ENCODE assay signal across 9 cellular contexts in genomic region chr19:38932425-38933179, GRCh38. TPM values are rescaled to one million over a fixed set of nuclear protein-coding genes. Genes with fewer than 3 reads are reported as not detected.
A peak's percentile ranks its signal among the peaks of the same experiment; 100 is the strongest.
DNase-seq lines count a peak whose midpoint lies in the region; ATAC-seq and TF ChIP-seq lines count a peak whose summit lies in the region.
"Had no signal": no experiment of that assay in that cellular context is flagged by ENCODE, and none has a peak within 500 bp of the region (broad histone marks: within the 10 kb centered on the region; RNA-seq: fewer than 3 reads in every experiment).

No MANE protein-coding gene starts in this region.

- CTCF ChIA-PET in CD4-positive, alpha-beta T cell (lab: Charles Lee) = no interaction called here

- peak overlapping the region; percentile 67 for H3K27ac Mint-ChIP-seq in CD4-positive, alpha-beta T cell

- H3F3A ChIP-seq in GM23248 (ENCODE audit: insufficient read depth) (no peaks in the 10 kb centered on the region), smooth muscle cell (ENCODE audit: low read depth) (no peaks in the 10 kb centered on the region)

- no peak overlapping the region for H3K9ac ChIP-seq in GM23248
- H3K9ac ChIP-seq in smooth muscle cell (ENCODE audit: low read depth) = no peak overlapping the region

- H3K4me1 Mint-ChIP-seq in CD4-positive, alpha-beta T cell (ENCODE audit: low read depth) = peaks cover 39% of the 10 kb centered on the region

- ATAC-seq in CD4-positive, alpha-beta T cell (ENCODE audit: poor library complexity) = no peak
- ATAC-seq in HG03565 (IDR thresholded peaks at IDR 0.05; ENCODE audit: unreplicated experiment) = no peak
- ATAC-seq: left colon had no signal

- H2AFZ ChIP-seq in GM23248 (no peak overlapping the region), smooth muscle cell (ENCODE audit: low read depth) (no peak overlapping the region)

- TF ChIP-seq CTCF in CD4-positive, alpha-beta T cell (IDR thresholded peaks at IDR 0.05) = peak; percentile 41
- TF ChIP-seq CTCF in smooth muscle cell (IDR thresholded peaks at IDR 0.05; ENCODE audit: borderline replicate concordance, insufficient read depth, poor library complexity, severe bottlenecking) = peak; percentile 25

- POLR2A ChIA-PET in CD4-positive, alpha-beta T cell (lab: Charles Lee) = interaction anchor here (1.0 to 1.4 kb wide), 2 partner anchors 8 to 33 kb away, joined by 3 read pairs; partner anchors contain the start of genes NFKBIB and SIRT2

- H4K20me1 ChIP-seq in GM23248 (ENCODE audit: insufficient read depth) = no peaks in the 10 kb centered on the region
- no peaks in the 10 kb centered on the region for H4K20me1 ChIP-seq in smooth muscle cell (ENCODE audit: low read depth)

- peaks cover 38% of the 10 kb centered on the region for H3K36me3 Mint-ChIP-seq in CD4-positive, alpha-beta T cell (ENCODE audit: low read depth)

- no peak for TF ChIP-seq POLR2A in erythroblast (IDR thresholded peaks at IDR 0.05; ENCODE audit: low read length)

- intact Hi-C loops in CD4-positive, alpha-beta T cell (cut with DNase I, micrococcal nuclease) = loop anchor here (5.0 to 10.0 kb wide), 3 partner anchors 295 to 1028 kb away; partner anchors contain the start of genes EIF3K (in 1 of the 2), MAP4K1 (in 1 of the 2), SIPA1L3 (in 1 of the 2) and WDR87 (in 1 of the 2)

- no peaks in the 10 kb centered on the region for H3K27me3 Mint-ChIP-seq in CD4-positive, alpha-beta T cell

- peaks cover 5% of the 10 kb centered on the region for H3K9me3 ChIP-seq in CD4-positive, alpha-beta T cell (ENCODE audit: control insufficient read depth, low read length)
- no peaks in the 10 kb centered on the region for H3K9me3 ChIP-seq in GM23248 (ENCODE audit: low read depth)
- no peaks in the 10 kb centered on the region for H3K9me3 ChIP-seq in smooth muscle cell (replicated peaks; ENCODE audit: low read depth)

- H3K4me1 ChIP-seq in GM23248 (ENCODE audit: insufficient read depth) = peaks cover 12% of the 10 kb centered on the region; the same call in 1 of the 2 replicates
- H3K4me1 ChIP-seq in smooth muscle cell (ENCODE audit: low read depth) = peaks cover 4% of the 10 kb centered on the region

- DNase-seq in CD4-positive, alpha-beta T cell = peak in 3 of 10 experiments; percentile 9 to 19 (median 16)
- DNase-seq in GM23248 = peak; percentile 65
- DNase-seq in T1000 (lab: John Stamatoyannopoulos, UW) = peak; percentile 14
- DNase-seq in erythroblast (lab: John Stamatoyannopoulos, UW) = peak; percentile 76 to 78
- DNase-seq in smooth muscle cell (lab: John Stamatoyannopoulos, UW; ENCODE audit: unreplicated experiment) = no peak
- DNase-seq in GM19240 (ENCODE audit: insufficient read length, low spot score) = no peak
- DNase-seq in epidermal melanocyte (ENCODE audit: insufficient read length, low spot score) = no peak

- no peaks in the 10 kb centered on the region for H3K9me3 Mint-ChIP-seq in CD4-positive, alpha-beta T cell

- H3K27me3 ChIP-seq in CD4-positive, alpha-beta T cell (ENCODE audit: control insufficient read depth, insufficient read depth, low read length) = no peaks in the 10 kb centered on the region
- H3K27me3 ChIP-seq in GM23248 (replicated peaks; ENCODE audit: insufficient read depth) = no peaks in the 10 kb centered on the region
- no peaks in the 10 kb centered on the region for H3K27me3 ChIP-seq in smooth muscle cell (ENCODE audit: low read depth)

- peak overlapping the region; percentile 45 for H3K4me3 Mint-ChIP-seq in CD4-positive, alpha-beta T cell

- H3K36me3 ChIP-seq in GM23248 (ENCODE audit: low read depth) (no peaks in the 10 kb centered on the region), smooth muscle cell (ENCODE audit: low read depth) (no peaks in the 10 kb centered on the region)

- H3K79me2 ChIP-seq in GM23248 (ENCODE audit: insufficient read depth) (peaks cover 53% of the 10 kb centered on the region), smooth muscle cell (ENCODE audit: low read depth) (peaks cover 30% of the 10 kb centered on the region)

- in situ Hi-C loops in GM23248 (cut with MboI) = no loop called here

- H3K4me3 ChIP-seq in GM23248 (no peak overlapping the region), smooth muscle cell (no peak overlapping the region)

- WGBS in GM23248 (ENCODE audit: low coverage in 1 of 2, low lambda C conversion rate in 2 of 2, missing lambda C conversion rate in 2 of 2), 2 experiments = 88 to 90% methylated on average over 29 of the region's 29 CpGs
- WGBS in smooth muscle cell (ENCODE audit: low lambda C conversion rate) = 97% methylated on average over 29 of the region's 29 CpGs

- no peaks in the 10 kb centered on the region for H3K9me2 ChIP-seq in GM23248 (ENCODE audit: insufficient read depth)

- no peak overlapping the region for H3K4me2 ChIP-seq in GM23248 (ENCODE audit: unreplicated experiment)
- no peak overlapping the region for H3K4me2 ChIP-seq in smooth muscle cell

- H3K27ac ChIP-seq in CD4-positive, alpha-beta T cell (ENCODE audit: low read depth, low read length) = no peak overlapping the region
- H3K27ac ChIP-seq in GM23248 (no peak overlapping the region), smooth muscle cell (ENCODE audit: low read depth) (no peak overlapping the region)

RNA-seq across cellular contexts. Expression of gene MRPS12, which starts 1.9 kb away (rescaled TPM):
- 10 to 100 TPM; 13.7 to 15.4 TPM for total RNA-seq in CD4-positive, alpha-beta T cell
- 18.8 and 33.5 TPM in 2 replicates for total RNA-seq in GM23248 (2014; rRNA removed; shearing (Covaris generic))
- 68.9 and 69.6 TPM in 2 replicates for polyA plus RNA-seq in GM23248 (2016; fragmentation: Nextera tagmentation; extraction: Ambion mirVana)
- total RNA-seq in smooth muscle cell = 15.5 and 25.7 TPM in 2 replicates
- 55.2 and 61.7 TPM in 2 replicates for polyA plus RNA-seq in smooth muscle cell

RNA-seq across cellular contexts. Expression of gene SARS2, which starts 2.0 kb away (rescaled TPM):
- total RNA-seq in CD4-positive, alpha-beta T cell = 10 to 100 TPM; 18.7 to 22.8 TPM
- total RNA-seq in GM23248 (2014; rRNA removed; shearing (Covaris generic)) = 18.0 and 33.2 TPM in 2 replicates
- polyA plus RNA-seq in GM23248 (2016; fragmentation: Nextera tagmentation; extraction: Ambion mirVana) (18.4 and 20.0 TPM in 2 replicates), smooth muscle cell (24.6 and 33.1 TPM in 2 replicates)
- total RNA-seq in smooth muscle cell = 12.3 and 13.0 TPM in 2 replicates

RNA-seq across cellular contexts. Expression of gene CCER2, which starts 20.6 kb away (rescaled TPM):
- 1 to 10 TPM; 1.0 to 1.7 TPM for total RNA-seq in CD4-positive, alpha-beta T cell
- total RNA-seq in GM23248 (2014; rRNA removed; shearing (Covaris generic)) = not detected in 2 replicates
- polyA plus RNA-seq in GM23248 (2016; fragmentation: Nextera tagmentation; extraction: Ambion mirVana) (not detected in 2 replicates), smooth muscle cell (not detected in 2 replicates)
- not detected in 2 replicates for total RNA-seq in smooth muscle cell

RNA-seq across cellular contexts. Expression of gene NFKBIB, which starts 32.8 kb away (rescaled TPM):
- 10 to 100 TPM; 29.3 to 30.1 TPM for total RNA-seq in CD4-positive, alpha-beta T cell
- total RNA-seq in GM23248 (2014; rRNA removed; shearing (Covaris generic)) = 15.4 and 18.0 TPM in 2 replicates
- polyA plus RNA-seq in GM23248 (2016; fragmentation: Nextera tagmentation; extraction: Ambion mirVana) (11.9 and 12.8 TPM in 2 replicates), smooth muscle cell (19.2 and 25.3 TPM in 2 replicates)
- 10.6 and 10.9 TPM in 2 replicates for total RNA-seq in smooth muscle cell

RNA-seq across cellular contexts. Expression of gene SIRT2, which starts 33.2 kb away (rescaled TPM):
- total RNA-seq in CD4-positive, alpha-beta T cell = 10 to 100 TPM; 60.8 to 67.8 TPM
- 57.9 and 64.4 TPM in 2 replicates for total RNA-seq in GM23248 (2014; rRNA removed; shearing (Covaris generic))
- polyA plus RNA-seq in GM23248 (2016; fragmentation: Nextera tagmentation; extraction: Ambion mirVana) (41.3 and 44.7 TPM in 2 replicates), smooth muscle cell (45.9 and 48.4 TPM in 2 replicates)
- 30.7 and 34.7 TPM in 2 replicates for total RNA-seq in smooth muscle cell

Comparison
In these comparisons a context has a peak if more than half of its experiments do, and no peak if none do; other contexts are left out.
1. DNase-seq: peak in GM23248 (single experiment), T1000 (single experiment) and erythroblast (2 of 2); none in smooth muscle cell (single experiment), GM19240 (single experiment) and epidermal melanocyte (single experiment).